Comparison of ENCODE assay signal across 25 cellular contexts in the genomic region with DNA sequence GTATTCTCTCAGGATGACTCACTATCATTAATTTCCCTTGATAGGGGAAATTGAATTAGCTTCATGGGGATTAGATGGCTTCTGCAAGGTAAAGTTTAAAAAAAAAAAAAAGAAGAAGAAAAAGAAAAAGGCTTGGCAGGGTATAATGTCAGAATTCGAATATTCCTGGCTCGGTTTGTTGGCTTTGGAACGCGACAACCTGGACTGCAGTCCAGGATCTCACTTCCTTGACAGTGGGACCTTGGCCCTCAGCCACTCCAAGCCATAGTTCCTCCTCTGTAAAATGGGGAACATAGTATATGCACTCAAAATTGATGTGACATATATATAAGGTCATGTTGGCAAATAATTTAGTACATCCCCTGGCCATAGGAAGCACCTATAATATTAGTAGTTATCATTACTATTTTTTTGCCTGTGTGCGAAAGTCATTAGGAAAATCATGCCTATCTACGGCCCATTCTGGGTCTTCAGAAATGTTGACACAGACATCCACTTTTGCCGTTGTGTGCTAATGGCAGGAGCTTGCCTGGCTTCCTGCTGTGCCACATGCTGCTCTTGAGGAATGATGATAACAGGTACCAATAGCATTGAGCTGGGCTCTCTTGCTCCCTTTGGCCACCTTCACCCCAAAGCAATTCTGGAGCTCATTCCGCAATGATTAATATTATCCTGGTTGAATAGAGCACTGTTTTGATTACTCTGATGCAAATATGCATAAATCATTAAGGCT.
DNase-seq lines count a peak whose midpoint lies in the region; ATAC-seq, FAIRE-seq and TF ChIP-seq lines count a peak whose summit lies in the region.
"Had no signal": no experiment of that assay in that cellular context is flagged by ENCODE, and none has a peak within 500 bp of the region (broad histone marks: within the 10 kb centered on the region; RNA-seq: fewer than 3 reads in every experiment).

No MANE protein-coding gene starts in this region.

- TF ChIP-seq RAD21 in SK-N-SH (IDR thresholded peaks at IDR 0.05; ENCODE audit: low read length) = no peak

- intact Hi-C loops in PC-3 (cut with micrococcal nuclease) = loop anchor here (5.0 kb wide), 1 partner anchor 179 kb away; no protein-coding TSS in a partner anchor

- POLR2A ChIA-PET in SK-N-SH (lab: Yijun Ruan, JAX) (no interaction called here), PC-3 (lab: Charles Lee; ENCODE audit: unreplicated experiment) (no interaction called here)

- no peak for ATAC-seq in SK-N-SH treated with all-trans-retinoic acid at 6 μM for 48 hours
- no peak for ATAC-seq in PC-3
- no peak for ATAC-seq in HG03039 (IDR thresholded peaks at IDR 0.05; ENCODE audit: unreplicated experiment)
- ATAC-seq: HepG2, K562, Right ventricle myocardium inferior had no signal

- H3K79me2 ChIP-seq in SK-N-SH (ENCODE audit: insufficient read depth) = peaks cover 18% of the 10 kb centered on the region
- no peaks in the 10 kb centered on the region; the same call in 1 of the 2 replicates for H3K79me2 ChIP-seq in PC-3 (ENCODE audit: low read length)

- no peak overlapping the region for H3K9ac ChIP-seq in SK-N-SH
- H3K9ac ChIP-seq in PC-3 (ENCODE audit: low read length) = no peak overlapping the region
- H3K9ac ChIP-seq: BLaER1 treated with 17β-estradiol and CSF1 and Interleukin-3, amounts not matched to agents 10 nM and 100 nM; GM23248 had no signal

- H4K20me1 ChIP-seq in SK-N-SH (ENCODE audit: insufficient read depth) = no peaks in the 10 kb centered on the region
- H4K20me1 ChIP-seq in PC-3 (ENCODE audit: low read length) = no peaks in the 10 kb centered on the region

- peaks cover 33% of the 10 kb centered on the region in 2 experiments for H3K4me1 ChIP-seq in SK-N-SH (ENCODE audit: control insufficient read depth in 1 of 2, insufficient read depth in 2 of 2, low read depth in 1 of 2, low read length in 1 of 2)
- peaks cover 40% of the 10 kb centered on the region for H3K4me1 ChIP-seq in PC-3 (ENCODE audit: insufficient read depth, low read length)

- H3K9me3 ChIP-seq in SK-N-SH = no peaks in the 10 kb centered on the region
- H3K9me3 ChIP-seq in PC-3 (ENCODE audit: low read length) = no peaks in the 10 kb centered on the region
- H3K9me3 ChIP-seq: BLaER1 treated with 17β-estradiol and CSF1 and Interleukin-3, amounts not matched to agents 10 nM and 100 nM; SJSA1 had no signal

- peak; percentile 27 for FAIRE-seq in urothelium cell line (lab: Jason Lieb, UNC)
- FAIRE-seq: GM12892, HepG2 had no signal

- TF ChIP-seq CTCF in SK-N-SH (IDR thresholded peaks at IDR 0.05) (no peak), PC-3 (conservative IDR thresholded peaks at IDR 0.05; ENCODE audit: low read depth, low read length) (no peak)

- no peak overlapping the region for H2AFZ ChIP-seq in SK-N-SH (ENCODE audit: low read depth)
- no peak overlapping the region for H2AFZ ChIP-seq in PC-3 (ENCODE audit: low read length)
- H2AFZ ChIP-seq: GM23248, PC-9 had no signal

- BruUV-seq in PC-3 (replicated peaks; lab: Mats Ljungman, UMichigan) = no TSS peak

- no peaks in the 10 kb centered on the region for H3K9me2 ChIP-seq in SK-N-SH
- no peaks in the 10 kb centered on the region for H3K9me2 ChIP-seq in PC-3 (replicated peaks; ENCODE audit: low read length)

- H3K27me3 ChIP-seq in SK-N-SH (ENCODE audit: insufficient read depth) (no peaks in the 10 kb centered on the region), PC-3 (ENCODE audit: low read length) (no peaks in the 10 kb centered on the region)
- H3K27me3 ChIP-seq: SJSA1 had no signal

- H3F3A ChIP-seq in SK-N-SH (replicated peaks; ENCODE audit: insufficient read depth) (peaks cover 20% of the 10 kb centered on the region), PC-3 (ENCODE audit: low read length, unreplicated experiment) (peaks cover 9% of the 10 kb centered on the region)

- TF ChIP-seq EP300 in SK-N-SH (IDR thresholded peaks at IDR 0.05; ENCODE audit: borderline replicate concordance in 1 of 2, low read depth in 1 of 2, low read length in 1 of 2) = no peak

- H3K4me2 ChIP-seq in SK-N-SH = no peak overlapping the region
- H3K4me2 ChIP-seq in PC-3 (ENCODE audit: low read length) = no peak overlapping the region

- no peak overlapping the region for H3K4me3 ChIP-seq in SK-N-SH (ENCODE audit: low read depth in 2 of 2, low read length in 1 of 2)
- H3K4me3 ChIP-seq in PC-3 (ENCODE audit: low read length) = no peak overlapping the region
- H3K4me3 ChIP-seq: BLaER1 treated with 17β-estradiol and CSF1 and Interleukin-3, amounts not matched to agents 10 nM and 100 nM; GM23248; K562; PC-9; SJSA1 had no signal

- no peak for DNase-seq in SK-N-SH
- peak; percentile 85 for DNase-seq in NCI-H146 (lab: John Stamatoyannopoulos, UW)
- DNase-seq in cerebellar cortex (ENCODE audit: low spot score) = peak; percentile 76
- DNase-seq in urothelium cell line (ENCODE audit: low spot score) = no peak
- no peak for DNase-seq in PC-3
- DNase-seq in islet precursor cell = no peak
- DNase-seq: CD4-positive, alpha-beta memory T cell; DMS79 treated with DMSO at 0.1 percent for 48 hours; GM23248; H7; Kasumi-1; NCI-H1092 treated with DMSO at 0.1 percent for 48 hours; NCI-H1694; NCI-H2029 treated with DMSO at 0.1 percent for 48 hours; NCI-H748 treated with DMSO at 0.1 percent for 48 hours; PC-9; T-helper 1 cell had no signal

- H3K27ac ChIP-seq in SK-N-SH (ENCODE audit: low read depth in 2 of 2, low read length in 1 of 2) (no peak overlapping the region), PC-3 (ENCODE audit: low read length) (no peak overlapping the region)

- peaks cover 29 to 43% of the 10 kb centered on the region in 2 experiments for H3K36me3 ChIP-seq in SK-N-SH (replicated peaks in 1 of 2; ENCODE audit: control insufficient read depth in 1 of 2, insufficient read depth in 2 of 2, low read length in 1 of 2)
- peaks cover 10% of the 10 kb centered on the region; the same call in 1 of the 2 replicates for H3K36me3 ChIP-seq in PC-3 (ENCODE audit: low read depth, low read length)

- CTCF ChIA-PET in SK-N-SH (lab: Yijun Ruan, JAX) = interaction anchor here (1.0 to 1.8 kb wide), 3 partner anchors 13 to 180 kb away, joined by 4 to 5 read pairs (median 4); no protein-coding TSS in a partner anchor
- CTCF ChIA-PET in PC-3 (lab: Charles Lee) = no interaction called here

- WGBS in SK-N-SH (ENCODE audit: low lambda C conversion rate) = 76% methylated on average over 8 of the region's 8 CpGs

TF ChIP-seq in SK-N-SH treated with all-trans-retinoic acid at 6 μM for 48 hours, 23 proteins besides CTCF, POLR2A, EP300 and RAD21:
- TF ChIP-seq ISL1 (CRISPR knock-in tag; IDR thresholded peaks at IDR 0.05) = peak; percentile 17; the same call in 1 of the 2 replicates
- no peak for TF ChIP-seq ZNF565 (CRISPR knock-in tag; conservative IDR thresholded peaks at IDR 0.05; ENCODE audit: low read depth)

TF ChIP-seq in SK-N-SH, 30 proteins besides CTCF, POLR2A, EP300 and RAD21:
- TF ChIP-seq TAF1 (IDR thresholded peaks at IDR 0.05; ENCODE audit: borderline replicate concordance, low read depth, low read length) = no peak
- TF ChIP-seq, protein P1, sequence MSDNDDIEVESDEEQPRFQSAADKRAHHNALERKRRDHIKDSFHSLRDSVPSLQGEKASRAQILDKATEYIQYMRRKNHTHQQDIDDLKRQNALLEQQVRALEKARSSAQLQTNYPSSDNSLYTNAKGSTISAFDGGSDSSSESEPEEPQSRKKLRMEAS (IDR thresholded peaks at IDR 0.05; ENCODE audit: low read depth) = no peak
- TF ChIP-seq POLR2AphosphoS5 (IDR thresholded peaks at IDR 0.05; ENCODE audit: low read depth, low read length) = no peak
- TF ChIP-seq, protein P2, sequence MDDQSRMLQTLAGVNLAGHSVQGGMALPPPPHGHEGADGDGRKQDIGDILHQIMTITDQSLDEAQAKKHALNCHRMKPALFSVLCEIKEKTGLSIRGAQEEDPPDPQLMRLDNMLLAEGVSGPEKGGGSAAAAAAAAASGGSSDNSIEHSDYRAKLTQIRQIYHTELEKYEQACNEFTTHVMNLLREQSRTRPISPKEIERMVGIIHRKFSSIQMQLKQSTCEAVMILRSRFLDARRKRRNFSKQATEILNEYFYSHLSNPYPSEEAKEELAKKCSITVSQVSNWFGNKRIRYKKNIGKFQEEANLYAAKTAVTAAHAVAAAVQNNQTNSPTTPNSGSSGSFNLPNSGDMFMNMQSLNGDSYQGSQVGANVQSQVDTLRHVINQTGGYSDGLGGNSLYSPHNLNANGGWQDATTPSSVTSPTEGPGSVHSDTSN (IDR thresholded peaks at IDR 0.05) = no peak
- TF ChIP-seq MEF2A (IDR thresholded peaks at IDR 0.05; ENCODE audit: borderline replicate concordance, low read depth) = no peak
- TF ChIP-seq MXI1 (IDR thresholded peaks at IDR 0.05; ENCODE audit: low read depth, low read length) = no peak
- TF ChIP-seq RFX5 (IDR thresholded peaks at IDR 0.05; ENCODE audit: low read length) = no peak
- TF ChIP-seq RXRA (IDR thresholded peaks at IDR 0.05; ENCODE audit: borderline replicate concordance, low read depth) = no peak

Comparison
In these comparisons a context has a peak if more than half of its experiments do, and no peak if none do; other contexts are left out.
1. DNase-seq: peak in NCI-H146 (single experiment) and cerebellar cortex (single experiment); none in SK-N-SH (single experiment), urothelium cell line (single experiment), PC-3 (single experiment) and islet precursor cell (single experiment).